8 cellular contexts compared by ENCODE assay signal in the genomic region with DNA sequence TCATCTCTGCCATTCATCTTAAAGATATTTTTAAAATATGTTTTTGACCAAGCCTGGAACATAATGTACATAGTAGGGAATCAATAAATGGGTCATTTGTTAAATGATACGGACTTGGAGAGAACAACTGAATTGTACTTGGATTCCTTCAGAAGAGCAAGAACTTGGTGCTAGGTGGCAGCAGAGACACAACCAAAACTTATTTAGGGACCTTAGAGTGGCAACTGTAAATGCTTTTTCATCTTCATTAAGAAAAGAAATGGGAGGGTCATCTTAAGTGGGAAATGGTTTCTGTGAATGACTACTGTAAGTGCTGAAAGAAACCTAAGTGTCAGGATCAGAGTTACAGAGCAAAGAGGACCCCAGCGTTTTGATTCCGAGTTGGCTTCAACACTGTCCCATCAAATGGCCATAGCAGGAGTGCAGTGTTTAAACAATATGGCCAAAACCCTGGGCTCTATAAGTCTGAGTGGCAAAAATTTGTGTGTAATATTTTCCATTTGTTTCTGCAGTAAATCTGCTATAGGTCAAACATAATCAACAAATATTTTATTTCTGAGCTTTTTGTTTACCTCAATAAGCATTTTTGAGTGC.
DNase-seq lines count a peak whose midpoint lies in the region; ATAC-seq and TF ChIP-seq lines count a peak whose summit lies in the region.

No MANE protein-coding gene starts in this region.

- no peaks in the 10 kb centered on the region for H3K36me3 ChIP-seq in fibroblast of lung (ENCODE audit: control insufficient read depth, insufficient read depth, low read length)
- H3K36me3 ChIP-seq in osteoblast (ENCODE audit: insufficient read depth, low read length), result peaks cover 43% of the 10 kb centered on the region
- H3K36me3 ChIP-seq in effector memory CD4-positive, alpha-beta T cell (ENCODE audit: control insufficient read depth, insufficient read depth, low read length), result no peaks in the 10 kb centered on the region

- H3K4me3 ChIP-seq in fibroblast of lung (replicated peaks in 1 of 4; ENCODE audit: control extremely low read depth in 1 of 4, insufficient read depth in 1 of 4, low read depth in 3 of 4, low read length in 4 of 4) (no peak overlapping the region), osteoblast (ENCODE audit: insufficient read depth, low read length) (no peak overlapping the region)
- no peak overlapping the region for H3K4me3 ChIP-seq in effector memory CD4-positive, alpha-beta T cell (ENCODE audit: insufficient read depth, low read depth, low read length, poor library complexity, severe bottlenecking)

- H2AFZ ChIP-seq in fibroblast of lung (ENCODE audit: low read length) (no peak overlapping the region), osteoblast (ENCODE audit: low read length) (no peak overlapping the region)

- H4K20me1 ChIP-seq in fibroblast of lung (ENCODE audit: control insufficient read depth, extremely low read depth, insufficient read depth, low read length) (no peaks in the 10 kb centered on the region), osteoblast (ENCODE audit: insufficient read depth, low read length) (no peaks in the 10 kb centered on the region)

- no peak for ATAC-seq in GM21786 (IDR thresholded peaks at IDR 0.05; ENCODE audit: unreplicated experiment)

- DNase-seq in NCI-H748 (lab: John Stamatoyannopoulos, UW; ENCODE audit: unreplicated experiment) (peak; percentile 4), NCI-H748 treated with DMSO at 0.1 percent for 48 hours (lab: John Stamatoyannopoulos, UW) (no peak), OCI-M1 (lab: John Stamatoyannopoulos, UW) (peak; percentile 74), fibroblast of lung (ENCODE audit: low read depth in 2 of 2) (peak; percentile 72 to 89), osteoblast (ENCODE audit: insufficient read length, low spot score, missing footprints) (peak; percentile 68)
- no peak for DNase-seq in stimulated activated CD4-positive, alpha-beta T cell treated with anti-CD3 and anti-CD28 coated beads, Interleukin-15, amount 100 ng/mL, for 24 hours
- no peak for DNase-seq in effector memory CD4-positive, alpha-beta T cell

- H3K27me3 ChIP-seq in fibroblast of lung (ENCODE audit: control insufficient read depth, insufficient read depth, low read length) (no peaks in the 10 kb centered on the region), osteoblast (ENCODE audit: insufficient read depth, low read length) (no peaks in the 10 kb centered on the region)
- H3K27me3 ChIP-seq in effector memory CD4-positive, alpha-beta T cell (replicated peaks; ENCODE audit: control insufficient read depth, insufficient read depth, low read length, poor library complexity, severe bottlenecking), result no peaks in the 10 kb centered on the region

- H3K9ac ChIP-seq in fibroblast of lung (ENCODE audit: insufficient read depth, low read length), result no peak overlapping the region

- H3K79me2 ChIP-seq in fibroblast of lung (ENCODE audit: control insufficient read depth, insufficient read depth, low read length) (no peaks in the 10 kb centered on the region), osteoblast (ENCODE audit: insufficient read depth, low read length) (peaks cover 3% of the 10 kb centered on the region)

- H3K4me2 ChIP-seq in fibroblast of lung (ENCODE audit: extremely low read depth, insufficient read depth, low read length) (no peak overlapping the region), osteoblast (ENCODE audit: insufficient read depth, low read length) (no peak overlapping the region)

- peak; percentile 66 to 76 for TF ChIP-seq CTCF in fibroblast of lung (conservative IDR thresholded peaks at IDR 0.05 in 1 of 2, IDR thresholded peaks at IDR 0.05 in 1 of 2; ENCODE audit: low read depth in 1 of 2, low read length in 2 of 2)
- TF ChIP-seq CTCF in osteoblast (IDR thresholded peaks at IDR 0.05; ENCODE audit: extremely low read depth, low read depth, low read length), result peak; percentile 65

- no peaks in the 10 kb centered on the region for H3K9me3 ChIP-seq in fibroblast of lung (ENCODE audit: control insufficient read depth, insufficient read depth, low read depth, low read length)
- H3K9me3 ChIP-seq in osteoblast (ENCODE audit: low read depth, low read length), result no peaks in the 10 kb centered on the region
- H3K9me3 ChIP-seq in effector memory CD4-positive, alpha-beta T cell (ENCODE audit: control insufficient read depth, low read length), result no peaks in the 10 kb centered on the region

- H3K27ac ChIP-seq in fibroblast of lung (ENCODE audit: insufficient read depth, low read length) (no peak overlapping the region), osteoblast (ENCODE audit: low read depth, low read length) (peak overlapping the region; percentile 84)
- no peak overlapping the region for H3K27ac ChIP-seq in effector memory CD4-positive, alpha-beta T cell (ENCODE audit: insufficient read depth, low read length, poor library complexity, severe bottlenecking)

- peaks cover 5% of the 10 kb centered on the region for H3K4me1 ChIP-seq in fibroblast of lung (ENCODE audit: control insufficient read depth, extremely low read depth, insufficient read depth, low read length)
- H3K4me1 ChIP-seq in osteoblast (ENCODE audit: insufficient read depth, low read length), result peaks cover 44% of the 10 kb centered on the region
- H3K4me1 ChIP-seq in effector memory CD4-positive, alpha-beta T cell (ENCODE audit: control insufficient read depth, insufficient read depth, low read length, poor library complexity, severe bottlenecking), result no peaks in the 10 kb centered on the region

Comparison
In these comparisons a context has a peak if more than half of its experiments do, and no peak if none do; other contexts are left out.
1. DNase-seq: peak in NCI-H748 (single experiment), OCI-M1 (single experiment), fibroblast of lung (2 of 2) and osteoblast (single experiment); none in NCI-H748 treated with DMSO at 0.1 percent for 48 hours (single experiment), stimulated activated CD4-positive, alpha-beta T cell treated with anti-CD3 and anti-CD28 coated beads, Interleukin-15, amount 100 ng/mL, for 24 hours (single experiment) and effector memory CD4-positive, alpha-beta T cell (0 of 3).